In genomic region chr17:36072431-36073121, GRCh38 we compare ENCODE assay signal across 8 cellular contexts. TPM values are rescaled to one million over a fixed set of nuclear protein-coding genes. Genes with fewer than 3 reads are reported as not detected.
DNase-seq lines count a peak whose midpoint lies in the region; ATAC-seq lines count a peak whose summit lies in the region.

No MANE protein-coding gene starts in this region.

- H3K9me3 Mint-ChIP-seq in activated naive CD8-positive, alpha-beta T cell treated with anti-CD3 and anti-CD28 coated beads, Interleukin-2, amount 10 ng/mL, durations not matched to agents 7 days and 5 days: no peaks in the 10 kb centered on the region

- peaks cover 5% of the 10 kb centered on the region for H3K4me1 Mint-ChIP-seq in activated naive CD8-positive, alpha-beta T cell treated with anti-CD3 and anti-CD28 coated beads, Interleukin-2, amount 10 ng/mL, durations not matched to agents 7 days and 5 days

- H3K36me3 Mint-ChIP-seq in activated naive CD8-positive, alpha-beta T cell treated with anti-CD3 and anti-CD28 coated beads, Interleukin-2, amount 10 ng/mL, durations not matched to agents 7 days and 5 days: no peaks in the 10 kb centered on the region

- ATAC-seq in HG02798 (IDR thresholded peaks at IDR 0.05; ENCODE audit: poor library complexity, unreplicated experiment) (peak; percentile 70), HG02870 (IDR thresholded peaks at IDR 0.05; ENCODE audit: unreplicated experiment) (no peak)
- peak; percentile 52 for ATAC-seq in activated naive CD8-positive, alpha-beta T cell treated with anti-CD3 and anti-CD28 coated beads, Interleukin-2, amount 10 ng/mL, durations not matched to agents 7 days and 5 days (ENCODE audit: low read depth)

- H3K27ac Mint-ChIP-seq in activated naive CD8-positive, alpha-beta T cell treated with anti-CD3 and anti-CD28 coated beads, Interleukin-2, amount 10 ng/mL, durations not matched to agents 7 days and 5 days: no peak overlapping the region

- DNase-seq in ELF-1 (ENCODE audit: low read depth, low spot score) (peak; percentile 74), SK-MEL-5 (ENCODE audit: low read depth, low spot score) (peak; percentile 84), iPS DF 19.7 (ENCODE audit: low read depth, low spot score) (peak; percentile 28), dedifferentiated amniotic fluid mesenchymal stem cell (ENCODE audit: extremely low spot score) (no peak)
- DNase-seq in activated naive CD8-positive, alpha-beta T cell treated with anti-CD3 and anti-CD28 coated beads, Interleukin-2, amount 10 ng/mL, durations not matched to agents 7 days and 5 days: peak; percentile 54
- DNase-seq in stimulated activated CD4-positive, alpha-beta T cell treated with anti-CD3 and anti-CD28 coated beads, Interleukin-1b, Interleukin-23, amount 100 ng/mL, for 4 hours (ENCODE audit: low read depth in 2 of 2): peak; percentile 38 to 52

- peaks cover 30% of the 10 kb centered on the region for H3K27me3 Mint-ChIP-seq in activated naive CD8-positive, alpha-beta T cell treated with anti-CD3 and anti-CD28 coated beads, Interleukin-2, amount 10 ng/mL, durations not matched to agents 7 days and 5 days

- in situ Hi-C loops in SK-MEL-5 (cut with HindIII; ENCODE audit: low pct_unique_long_range_greater_than_20kb, low sequenced_read_pairs): no loop called here

- no peak overlapping the region for H3K4me3 Mint-ChIP-seq in activated naive CD8-positive, alpha-beta T cell treated with anti-CD3 and anti-CD28 coated beads, Interleukin-2, amount 10 ng/mL, durations not matched to agents 7 days and 5 days

- POLR2A ChIA-PET in activated naive CD8-positive, alpha-beta T cell treated with anti-CD3 and anti-CD28 coated beads, Interleukin-2, amount 10 ng/mL, durations not matched to agents 7 days and 5 days (lab: Charles Lee): no interaction called here

RNA-seq across cellular contexts. Expression of gene CCL18, which starts 8.5 kb away (rescaled TPM):
- total RNA-seq in SK-MEL-5 (2014; rRNA removed; shearing (Covaris generic)): 0.64 and 0.82 TPM in 2 replicates
- polyA plus RNA-seq in SK-MEL-5 (2015; cell fraction: cytosol; rRNA removed): 0.38 and 0.77 TPM in 2 replicates
- polyA plus RNA-seq in SK-MEL-5 (2015; cell fraction: nucleus; rRNA removed): 0.23 TPM in 1 of 2 replicates, not detected in the other
- total RNA-seq in activated naive CD8-positive, alpha-beta T cell treated with anti-CD3 and anti-CD28 coated beads, Interleukin-2, amount 10 ng/mL, durations not matched to agents 7 days and 5 days: not detected

RNA-seq across cellular contexts. Expression of gene CCL3, which starts 17.4 kb away (rescaled TPM):
- 0.26 TPM in 1 of 2 replicates, not detected in the other for total RNA-seq in SK-MEL-5 (2014; rRNA removed; shearing (Covaris generic))
- polyA plus RNA-seq in SK-MEL-5 (2015; cell fraction: cytosol; rRNA removed): not detected in 2 replicates
- polyA plus RNA-seq in SK-MEL-5 (2015; cell fraction: nucleus; rRNA removed): not detected in 2 replicates
- total RNA-seq in activated naive CD8-positive, alpha-beta T cell treated with anti-CD3 and anti-CD28 coated beads, Interleukin-2, amount 10 ng/mL, durations not matched to agents 7 days and 5 days: 1 to 10 TPM; 2.9 to 4.7 TPM

RNA-seq across cellular contexts. Expression of gene CCL4, which starts 31.1 kb away (rescaled TPM):
- not detected in 2 replicates for total RNA-seq in SK-MEL-5 (2014; rRNA removed; shearing (Covaris generic))
- not detected in 2 replicates for polyA plus RNA-seq in SK-MEL-5 (2015; cell fraction: cytosol; rRNA removed)
- polyA plus RNA-seq in SK-MEL-5 (2015; cell fraction: nucleus; rRNA removed): not detected in 2 replicates
- total RNA-seq in activated naive CD8-positive, alpha-beta T cell treated with anti-CD3 and anti-CD28 coated beads, Interleukin-2, amount 10 ng/mL, durations not matched to agents 7 days and 5 days: 10 to 100 TPM; 12.2 to 14.8 TPM

RNA-seq across cellular contexts. Expression of gene CCL23, which starts 54.8 kb away (rescaled TPM):
- not detected in 2 replicates for total RNA-seq in SK-MEL-5 (2014; rRNA removed; shearing (Covaris generic))
- polyA plus RNA-seq in SK-MEL-5 (2015; cell fraction: cytosol; rRNA removed): not detected in 2 replicates
- not detected in 2 replicates for polyA plus RNA-seq in SK-MEL-5 (2015; cell fraction: nucleus; rRNA removed)
- total RNA-seq in activated naive CD8-positive, alpha-beta T cell treated with anti-CD3 and anti-CD28 coated beads, Interleukin-2, amount 10 ng/mL, durations not matched to agents 7 days and 5 days: not detected

Comparison
In these comparisons a context has a peak if more than half of its experiments do, and no peak if none do; other contexts are left out.
1. RNA of gene CCL4, which starts 31.1 kb away (total RNA-seq): 12.2 to 14.8 TPM in activated naive CD8-positive, alpha-beta T cell treated with anti-CD3 and anti-CD28 coated beads, Interleukin-2, amount 10 ng/mL, durations not matched to agents 7 days and 5 days; not detected in SK-MEL-5; every median in the first group is over 10 times any median in the second.